28 cellular contexts compared by ENCODE assay signal in genomic region chr6:73477407-73477806, GRCh38.
"Had no signal": no experiment of that assay in that cellular context is flagged by ENCODE, and none has a peak within 500 bp of the region (broad histone marks: within the 10 kb centered on the region; RNA-seq: fewer than 3 reads in every experiment).

No MANE protein-coding gene starts in this region.

- H3K9me3 Mint-ChIP-seq: dendritic cell treated with granulocyte-macrophage colony-stimulating factor and Interleukin-4, amounts not matched to agents 40 ng/mL and 50 ng/mL, for 4 days; effector memory CD8-positive, alpha-beta T cell; endodermal cell; mesothelial cell of epicardium; naive B cell had no signal

- DNase-seq: colonic mucosa; cortex of kidney; effector CD8-positive, alpha-beta T cell; effector memory CD8-positive, alpha-beta T cell; endodermal cell; erythroblast; esophagus squamous epithelium; foreskin fibroblast; foreskin melanocyte; gastrocnemius medialis; glutamatergic neuron; head of caudate nucleus; heart right ventricle; hippocampal formation; left cardiac atrium; left lung; left ventricle myocardium superior; lower lobe of right lung; mesenchymal stem cell; mucosa of descending colon; naive B cell had no signal

- H3K27me3 Mint-ChIP-seq: dendritic cell treated with granulocyte-macrophage colony-stimulating factor and Interleukin-4, amounts not matched to agents 40 ng/mL and 50 ng/mL, for 4 days; effector memory CD8-positive, alpha-beta T cell; naive B cell had no signal

- H3K9me3 ChIP-seq: colonic mucosa, esophagus squamous epithelium, gastrocnemius medialis, heart right ventricle, left lung, lower lobe of right lung, mucosa of descending colon had no signal

- FAIRE-seq: endometrium, islet of Langerhans, keratinocyte had no signal

- H3K4me3 ChIP-seq: colonic mucosa, esophagus squamous epithelium, gastrocnemius medialis, heart right ventricle, left lung, lower lobe of right lung, mucosa of descending colon had no signal

- H3K4me3 Mint-ChIP-seq: dendritic cell treated with granulocyte-macrophage colony-stimulating factor and Interleukin-4, amounts not matched to agents 40 ng/mL and 50 ng/mL, for 4 days; effector memory CD8-positive, alpha-beta T cell; endodermal cell; mesothelial cell of epicardium; naive B cell had no signal

- H3K4me1 ChIP-seq: colonic mucosa, esophagus squamous epithelium, gastrocnemius medialis, left lung, lower lobe of right lung had no signal

- H3K27ac Mint-ChIP-seq: dendritic cell treated with granulocyte-macrophage colony-stimulating factor and Interleukin-4, amounts not matched to agents 40 ng/mL and 50 ng/mL, for 4 days; endodermal cell; mesothelial cell of epicardium had no signal

- H3K27ac ChIP-seq: colonic mucosa, epithelial cell of prostate, esophagus squamous epithelium, gastrocnemius medialis, heart right ventricle, left lung, lower lobe of right lung had no signal

- ATAC-seq: effector memory CD8-positive, alpha-beta T cell; esophagus mucosa; gastrocnemius medialis; heart right ventricle; left cardiac atrium; left lung; left ventricle myocardium superior; lower lobe of right lung; mucosa of descending colon had no signal

- H3K4me1 Mint-ChIP-seq: endodermal cell, mesothelial cell of epicardium had no signal

- H3K27me3 ChIP-seq: colonic mucosa, esophagus squamous epithelium, gastrocnemius medialis, heart right ventricle, left lung had no signal
